In genomic region chr7:30896783-30897617, GRCh38 we compare ENCODE assay signal across 1 cellular context.
TF ChIP-seq lines count a peak whose summit lies in the region.

No MANE protein-coding gene starts in this region.

TF ChIP-seq in K562, 482 proteins besides CTCF, POLR2A, EP300 and RAD21 (continued from another document and continues in another):
- TF ChIP-seq ZHX1 (conservative IDR thresholded peaks at IDR 0.05; ENCODE audit: low read length) (no peak), TSC22D4 (tag; IDR thresholded peaks at IDR 0.05) (no peak), FOXP1 (CRISPR knock-in tag; IDR thresholded peaks at IDR 0.05) (0 out of 2 replicates have a peak, but pooled peaks have one; percentile 54), RCOR1 (IDR thresholded peaks at IDR 0.05; ENCODE audit: borderline replicate concordance in 1 of 2, low read depth in 2 of 2, low read length in 2 of 2) (peak in 1 of 2 experiments; percentile 58; a peak in 3 of 4 replicates), HNRNPLL (IDR thresholded peaks at IDR 0.05; ENCODE audit: low read depth, low read length, poor library complexity, severe bottlenecking) (no peak), E2F4 (CRISPR knock-in tag; IDR thresholded peaks at IDR 0.05; ENCODE audit: low read depth) (no peak), MED1 (CRISPR knock-in tag; IDR thresholded peaks at IDR 0.05; ENCODE audit: borderline replicate concordance) (no peak), ZKSCAN1 (IDR thresholded peaks at IDR 0.05; ENCODE audit: low read depth, low read length) (no peak), ZBTB5 (IDR thresholded peaks at IDR 0.05) (no peak), SMAD3 (CRISPR knock-in tag; conservative IDR thresholded peaks at IDR 0.05) (no peak), CHD2 (IDR thresholded peaks at IDR 0.05; ENCODE audit: low read depth, low read length) (no peak), HMGXB4 (CRISPR knock-in tag; IDR thresholded peaks at IDR 0.05) (no peak), ZBTB12 (CRISPR knock-in tag; IDR thresholded peaks at IDR 0.05) (no peak), ZNF175 (CRISPR knock-in tag; IDR thresholded peaks at IDR 0.05; ENCODE audit: low read depth) (no peak), SMARCC2 (IDR thresholded peaks at IDR 0.05; ENCODE audit: low read depth) (peak; percentile 45; the same call in 1 of the 2 replicates), ZNF23 (CRISPR knock-in tag; IDR thresholded peaks at IDR 0.05) (no peak), TRIM24 (IDR thresholded peaks at IDR 0.05) (peak; percentile 82 to 88), MTF1 (CRISPR knock-in tag; IDR thresholded peaks at IDR 0.05; ENCODE audit: borderline replicate concordance) (no peak), CREB1 (IDR thresholded peaks at IDR 0.05) (peak; percentile 73), CREB1 (CRISPR knock-in tag; IDR thresholded peaks at IDR 0.05) (no peak), BDP1 (IDR thresholded peaks at IDR 0.05; ENCODE audit: insufficient read depth, insufficient read length) (no peak), NCOA2 (IDR thresholded peaks at IDR 0.05; ENCODE audit: partially characterized antibody in 2 of 2) (no peak), ZNF311 (CRISPR knock-in tag; IDR thresholded peaks at IDR 0.05) (no peak), TOE1 (IDR thresholded peaks at IDR 0.05; ENCODE audit: borderline replicate concordance) (no peak), TOE1 (CRISPR knock-in tag; IDR thresholded peaks at IDR 0.05; ENCODE audit: borderline replicate concordance, low read depth) (no peak), TEAD4 (IDR thresholded peaks at IDR 0.05; ENCODE audit: low read length) (peak; percentile 95), TEAD4 (CRISPR knock-in tag; IDR thresholded peaks at IDR 0.05; ENCODE audit: borderline replicate concordance) (no peak), PML (IDR thresholded peaks at IDR 0.05; ENCODE audit: low read length) (peak; percentile 93), NFATC3 (IDR thresholded peaks at IDR 0.05) (no peak), BRF2 (IDR thresholded peaks at IDR 0.05; ENCODE audit: borderline replicate concordance, insufficient read depth, insufficient read length) (no peak), SP1 (CRISPR knock-in tag; IDR thresholded peaks at IDR 0.05) (no peak; the same call in none of the 2 replicates), SOX6 (IDR thresholded peaks at IDR 0.05) (peak; percentile 78), PHF8 (IDR thresholded peaks at IDR 0.05; ENCODE audit: borderline replicate concordance, low read length) (no peak), HOMEZ (CRISPR knock-in tag; IDR thresholded peaks at IDR 0.05) (no peak), LEF1 (IDR thresholded peaks at IDR 0.05) (peak; percentile 27; the same call in 1 of the 2 replicates), SPI1 (IDR thresholded peaks at IDR 0.05; ENCODE audit: borderline replicate concordance, low read depth, low read length) (no peak), MECOM (CRISPR knock-in tag; IDR thresholded peaks at IDR 0.05) (no peak), ZNF655 (CRISPR knock-in tag; IDR thresholded peaks at IDR 0.05) (no peak), ZBTB40 (IDR thresholded peaks at IDR 0.05) (no peak), ZBTB40 (CRISPR knock-in tag; IDR thresholded peaks at IDR 0.05) (no peak), POLR2AphosphoS2 (IDR thresholded peaks at IDR 0.05; ENCODE audit: low read length) (no peak)
